In genomic region chr11:62558669-62559068, GRCh38 we compare ENCODE assay signal across 13 cellular contexts. TPM values are rescaled to one million over a fixed set of nuclear protein-coding genes. Genes with fewer than 3 reads are reported as not detected.
DNase-seq lines count a peak whose midpoint lies in the region; ATAC-seq and TF ChIP-seq lines count a peak whose summit lies in the region.
"Had no signal": no experiment of that assay in that cellular context is flagged by ENCODE, and none has a peak within 500 bp of the region (broad histone marks: within the 10 kb centered on the region; RNA-seq: fewer than 3 reads in every experiment).

No MANE protein-coding gene starts in this region.

- no peak overlapping the region for H2BK12ac ChIP-seq in trophoblast cell (ENCODE audit: low read length)

- CTCF ChIA-PET in CD4-positive, alpha-beta memory T cell (lab: Charles Lee; ENCODE audit: partially characterized antibody) = interaction anchor here (1.1 to 14.9 kb wide), 11 partner anchors 8 to 165 kb away, joined by 3 to 450 read pairs (median 24); partner anchors contain the start of gene SCGB1A1

- no CpG with 5 or more reads among the region's 9 CpGs for WGBS in trophoblast cell (ENCODE audit: extremely low coverage, insufficient coverage, insufficient read length)

- peak overlapping the region in 1 of 2 donors; percentile 17 for H3K4me3 ChIP-seq in CD4-positive, alpha-beta memory T cell (ENCODE audit: low read length in 2 of 2)
- no peak overlapping the region for H3K4me3 ChIP-seq in HL-60 (replicated peaks; ENCODE audit: insufficient read depth, low read length)
- H3K4me3 ChIP-seq in trophoblast cell (ENCODE audit: low read depth, low read length) = no peak overlapping the region
- H3K4me3 ChIP-seq: prostate gland, testis had no signal

- no peak overlapping the region for H3K4ac ChIP-seq in trophoblast cell (ENCODE audit: low read depth, low read length)

- H3K14ac ChIP-seq in trophoblast cell (ENCODE audit: low read length) = no peak overlapping the region

- H3K4me1 Mint-ChIP-seq in CD4-positive, alpha-beta memory T cell = peaks cover 55 to 80% (median 68%) of the 10 kb centered on the region in 4 donors
- H3K4me1 Mint-ChIP-seq in activated T-helper 17 cell treated with anti-CD3 and anti-CD28 coated beads, Interleukin-2, amount 50 U/mL, for 72 hours = peaks cover 65% of the 10 kb centered on the region

- no peak overlapping the region for H4K12ac ChIP-seq in trophoblast cell (ENCODE audit: low read depth, low read length)

- H3K23ac ChIP-seq in trophoblast cell (ENCODE audit: low read length) = no peak overlapping the region

- no peak overlapping the region for H2AK5ac ChIP-seq in trophoblast cell (ENCODE audit: low read length)

- H3K18ac ChIP-seq in trophoblast cell (ENCODE audit: low read length) = no peak overlapping the region

- H3K9ac ChIP-seq in trophoblast cell (ENCODE audit: low read length) = no peak overlapping the region

- H3K79me2 ChIP-seq in trophoblast cell (ENCODE audit: control insufficient read depth, insufficient read depth, low read length, poor library complexity) = no peaks in the 10 kb centered on the region

- H4K8ac ChIP-seq in trophoblast cell (ENCODE audit: low read depth, low read length) = no peak overlapping the region

- no peak overlapping the region for H2BK120ac ChIP-seq in trophoblast cell (ENCODE audit: insufficient read depth, low read length, poor library complexity)

- POLR2A ChIA-PET in CD4-positive, alpha-beta memory T cell (lab: Charles Lee; ENCODE audit: partially characterized antibody) = interaction anchor here (0.8 to 12.5 kb wide), 11 partner anchors 8 to 284 kb away, joined by 3 to 751 read pairs (median 10); partner anchors contain the start of genes AHNAK, BSCL2, C11orf98 and CSKMT

- peak overlapping the region; percentile 95 for H3K27ac ChIP-seq in CD4-positive, alpha-beta memory T cell (ENCODE audit: low read depth, low read length)
- H3K27ac ChIP-seq in HL-60 (replicated peaks) = peak overlapping the region; percentile 94; the same call in 1 of the 2 replicates
- H3K27ac ChIP-seq in trophoblast cell (ENCODE audit: low read depth, low read length) = peak overlapping the region; percentile 16
- H3K27ac ChIP-seq: brain microvascular endothelial cell, testis had no signal

- peaks cover 16% of the 10 kb centered on the region for H3K79me1 ChIP-seq in trophoblast cell (ENCODE audit: low read length)

- H3K4me1 ChIP-seq in CD4-positive, alpha-beta memory T cell (ENCODE audit: insufficient read depth, low read length) = peaks cover 74% of the 10 kb centered on the region
- peaks cover 42% of the 10 kb centered on the region in 2 experiments for H3K4me1 ChIP-seq in trophoblast cell (ENCODE audit: control insufficient read depth in 1 of 2, insufficient read depth in 2 of 2, low read length in 2 of 2)

- H3K27me3 ChIP-seq in CD4-positive, alpha-beta memory T cell (ENCODE audit: insufficient read depth, low read length) = no peaks in the 10 kb centered on the region
- H3K27me3 ChIP-seq in HL-60 (ENCODE audit: insufficient read depth, poor library complexity, severe bottlenecking) = no peaks in the 10 kb centered on the region
- H3K27me3 ChIP-seq in trophoblast cell (ENCODE audit: insufficient read depth, low read length) = no peaks in the 10 kb centered on the region
- H3K27me3 ChIP-seq: brain microvascular endothelial cell, testis had no signal

- no peak overlapping the region for H3K4me2 ChIP-seq in trophoblast cell (ENCODE audit: low read length)

- peaks cover 7% of the 10 kb centered on the region for H3K36me3 ChIP-seq in CD4-positive, alpha-beta memory T cell (ENCODE audit: insufficient read depth, low read length)
- H3K36me3 ChIP-seq in trophoblast cell (ENCODE audit: control insufficient read depth in 1 of 2, insufficient read depth in 2 of 2, low read length in 2 of 2) = peaks cover 25 to 38% of the 10 kb centered on the region in 2 experiments

- no peak overlapping the region for H2BK5ac ChIP-seq in trophoblast cell (ENCODE audit: low read depth, low read length, poor library complexity)

- H3K27me3 Mint-ChIP-seq in CD4-positive, alpha-beta memory T cell = no peaks in the 10 kb centered on the region
- H3K27me3 Mint-ChIP-seq in activated T-helper 17 cell treated with anti-CD3 and anti-CD28 coated beads, Interleukin-2, amount 50 U/mL, for 72 hours = no peaks in the 10 kb centered on the region

- TF ChIP-seq CTCF in HL-60 (IDR thresholded peaks at IDR 0.05; ENCODE audit: insufficient read depth, low read length) = no peak

- H3K9me3 Mint-ChIP-seq in CD4-positive, alpha-beta memory T cell = no peaks in the 10 kb centered on the region
- no peaks in the 10 kb centered on the region for H3K9me3 Mint-ChIP-seq in activated T-helper 17 cell treated with anti-CD3 and anti-CD28 coated beads, Interleukin-2, amount 50 U/mL, for 72 hours
- H3K9me3 Mint-ChIP-seq: activated T-helper 2 cell treated with anti-CD3 and anti-CD28 coated beads, Interferon-gamma antibody, Interleukin-2, Interleukin-4, amounts not matched to agents 10 μg/mL and 5 μg/mL and 100 μg/mL, durations not matched to agents 14 hours and 24 hours and 36 hours had no signal

- intact Hi-C loops in CD4-positive, alpha-beta memory T cell (cut with micrococcal nuclease) = loop anchor here (10.0 kb wide), 1 partner anchor 296 kb away; no protein-coding TSS in a partner anchor

- peak overlapping the region; percentile 98 to 100 (median 100) for H3K27ac Mint-ChIP-seq in CD4-positive, alpha-beta memory T cell
- H3K27ac Mint-ChIP-seq in activated T-helper 17 cell treated with anti-CD3 and anti-CD28 coated beads, Interleukin-2, amount 50 U/mL, for 72 hours = peak overlapping the region; percentile 99

- H3K4me3 Mint-ChIP-seq in CD4-positive, alpha-beta memory T cell = peak overlapping the region in 7 of 8 donors; percentile 43 to 91 (median 89)
- peak overlapping the region; percentile 92 for H3K4me3 Mint-ChIP-seq in activated T-helper 17 cell treated with anti-CD3 and anti-CD28 coated beads, Interleukin-2, amount 50 U/mL, for 72 hours

- DNase-seq in CD4-positive, alpha-beta memory T cell = peak in 1 of 5 donors; percentile 31
- DNase-seq in HL-60 (ENCODE audit: low read depth in 1 of 2, low spot score in 1 of 2) = no peak
- DNase-seq in trophoblast cell = peak; percentile 85 to 94
- DNase-seq in GM03348 (ENCODE audit: low spot score) = no peak
- DNase-seq in activated CD4-positive, CD25-positive, alpha-beta regulatory T cell treated with anti-CD3 and anti-CD28 coated beads, Interleukin-2, amount 50 U/mL, for 72 hours = no peak
- DNase-seq in NCI-H1417 (lab: John Stamatoyannopoulos, UW) = no peak
- DNase-seq: brain microvascular endothelial cell, NCI-H2029 treated with DMSO at 0.1 percent for 48 hours, testis had no signal

- no peak for ATAC-seq in activated T-helper 17 cell treated with anti-CD3 and anti-CD28 coated beads, Interleukin-2, amount 50 U/mL, for 72 hours (replicated peaks)
- no peak for ATAC-seq in HG03039 (IDR thresholded peaks at IDR 0.05; ENCODE audit: unreplicated experiment)

- no peak overlapping the region for H4K91ac ChIP-seq in trophoblast cell (ENCODE audit: low read depth, low read length)

- no peaks in the 10 kb centered on the region for H3K9me3 ChIP-seq in CD4-positive, alpha-beta memory T cell (ENCODE audit: control insufficient read depth in 1 of 2, low read length in 2 of 2)
- H3K9me3 ChIP-seq in trophoblast cell (ENCODE audit: insufficient read depth, low read depth, low read length) = no peaks in the 10 kb centered on the region
- H3K9me3 ChIP-seq: prostate gland, testis had no signal

- no peak overlapping the region for H2AFZ ChIP-seq in trophoblast cell (ENCODE audit: insufficient read depth, low read length, poor library complexity)

- H3K36me3 Mint-ChIP-seq in CD4-positive, alpha-beta memory T cell = peaks cover 25 to 39% of the 10 kb centered on the region in 2 donors
- peaks cover 97% of the 10 kb centered on the region for H3K36me3 Mint-ChIP-seq in activated T-helper 17 cell treated with anti-CD3 and anti-CD28 coated beads, Interleukin-2, amount 50 U/mL, for 72 hours (ENCODE audit: low read depth)

RNA-seq across cellular contexts. Expression of gene AHNAK, which starts 12.1 kb away (rescaled TPM):
- total RNA-seq in CD4-positive, alpha-beta memory T cell = 100 to 1,000 TPM; 559 to 573 TPM
- polyA plus RNA-seq in CD4-positive, alpha-beta memory T cell = 100 to 1,000 TPM in 1 of 2 donors, 10 to 100 TPM in 1; 23.5 to 186 TPM
- 100 to 1,000 TPM; 155 to 336 TPM for total RNA-seq in activated T-helper 17 cell treated with anti-CD3 and anti-CD28 coated beads, Interleukin-2, amount 50 U/mL, for 72 hours
- 191 and 221 TPM in 2 replicates for polyA plus RNA-seq in trophoblast cell (2013)

RNA-seq across cellular contexts. Expression of gene EEF1G, which starts 15.0 kb away (rescaled TPM):
- 1,000 to 10,000 TPM; 1,815 to 1,855 TPM for total RNA-seq in CD4-positive, alpha-beta memory T cell
- polyA plus RNA-seq in CD4-positive, alpha-beta memory T cell = 1,000 to 10,000 TPM; 1,453 to 1,910 TPM
- 1,000 to 10,000 TPM; 1,690 to 1,865 TPM for total RNA-seq in activated T-helper 17 cell treated with anti-CD3 and anti-CD28 coated beads, Interleukin-2, amount 50 U/mL, for 72 hours
- polyA plus RNA-seq in trophoblast cell (2013) = 1,102 and 1,140 TPM in 2 replicates

RNA-seq across cellular contexts. Expression of gene TUT1, which starts 32.7 kb away (rescaled TPM):
- total RNA-seq in CD4-positive, alpha-beta memory T cell = 10 to 100 TPM; 37.7 to 38.1 TPM
- 10 to 100 TPM; 14.6 to 19.7 TPM for polyA plus RNA-seq in CD4-positive, alpha-beta memory T cell
- 10 to 100 TPM; 23.8 to 25.7 TPM for total RNA-seq in activated T-helper 17 cell treated with anti-CD3 and anti-CD28 coated beads, Interleukin-2, amount 50 U/mL, for 72 hours
- 11.3 and 11.8 TPM in 2 replicates for polyA plus RNA-seq in trophoblast cell (2013)

RNA-seq across cellular contexts. Expression of gene MTA2, which starts 43.0 kb away (rescaled TPM):
- total RNA-seq in CD4-positive, alpha-beta memory T cell = 100 to 1,000 TPM; 207 to 210 TPM
- 10 to 100 TPM; 16.6 to 36.4 TPM for polyA plus RNA-seq in CD4-positive, alpha-beta memory T cell
- 100 to 1,000 TPM; 142 to 198 TPM for total RNA-seq in activated T-helper 17 cell treated with anti-CD3 and anti-CD28 coated beads, Interleukin-2, amount 50 U/mL, for 72 hours
- 70.5 and 71.0 TPM in 2 replicates for polyA plus RNA-seq in trophoblast cell (2013)

RNA-seq across cellular contexts. Expression of gene EML3, which starts 53.9 kb away (rescaled TPM):
- total RNA-seq in CD4-positive, alpha-beta memory T cell = 100 to 1,000 TPM; 192 to 201 TPM
- 10 to 100 TPM; 18.2 to 24.8 TPM for polyA plus RNA-seq in CD4-positive, alpha-beta memory T cell
- 100 to 1,000 TPM; 122 to 130 TPM for total RNA-seq in activated T-helper 17 cell treated with anti-CD3 and anti-CD28 coated beads, Interleukin-2, amount 50 U/mL, for 72 hours
- polyA plus RNA-seq in trophoblast cell (2013) = 33.4 and 36.1 TPM in 2 replicates

Comparison
In these comparisons a context has a peak if more than half of its experiments do, and no peak if none do; other contexts are left out.
1. DNase-seq: peak in trophoblast cell (2 of 2); none in HL-60 (0 of 2), GM03348 (single experiment), activated CD4-positive, CD25-positive, alpha-beta regulatory T cell treated with anti-CD3 and anti-CD28 coated beads, Interleukin-2, amount 50 U/mL, for 72 hours (single experiment) and NCI-H1417 (0 of 3).
2. H3K27ac ChIP-seq: peak in every context shown above with its lines; median percentile 95 in CD4-positive, alpha-beta memory T cell; 94 in HL-60; 16 in trophoblast cell.